Comparison of ENCODE assay signal across 10 cellular contexts in the genomic region with DNA sequence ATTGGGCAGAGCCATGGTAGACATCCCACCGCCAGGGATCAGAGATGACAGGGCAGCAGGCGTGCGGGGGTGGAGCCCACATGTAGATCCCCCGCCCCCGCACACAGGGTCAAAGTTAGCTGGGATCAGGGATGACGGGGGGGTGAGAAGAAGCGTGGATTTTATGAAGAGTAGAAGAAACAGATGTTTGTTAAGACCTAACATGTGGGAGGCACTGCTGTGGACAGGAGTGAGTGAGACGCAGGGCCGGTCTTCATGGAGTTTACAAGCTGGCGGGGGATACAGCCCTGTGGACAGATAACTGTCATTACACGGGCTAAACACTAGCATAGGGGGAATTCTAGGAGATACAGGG.
A peak's percentile ranks its signal among the peaks of the same experiment; 100 is the strongest.
DNase-seq lines count a peak whose midpoint lies in the region; ATAC-seq, FAIRE-seq and TF ChIP-seq lines count a peak whose summit lies in the region.
"Had no signal": no experiment of that assay in that cellular context is flagged by ENCODE, and none has a peak within 500 bp of the region (broad histone marks: within the 10 kb centered on the region; RNA-seq: fewer than 3 reads in every experiment).

No MANE protein-coding gene starts in this region.

- H4K20me1 ChIP-seq in keratinocyte (ENCODE audit: control insufficient read depth, extremely low read depth, insufficient read depth, low read length): peaks cover 28% of the 10 kb centered on the region

- peaks cover 8% of the 10 kb centered on the region for H3K36me3 Mint-ChIP-seq in activated naive CD8-positive, alpha-beta T cell

- TF ChIP-seq EP300 in tibial nerve (IDR thresholded peaks at IDR 0.05): no peak

- no peaks in the 10 kb centered on the region for H3K27me3 Mint-ChIP-seq in activated naive CD8-positive, alpha-beta T cell

- peaks cover 70% of the 10 kb centered on the region for H3K4me1 ChIP-seq in keratinocyte (ENCODE audit: control insufficient read depth, extremely low read depth, insufficient read depth, low read length)
- H3K4me1 ChIP-seq in tibial nerve: peaks cover 0 to 85% (median 61%) of the 10 kb centered on the region in 4 donors

- peak overlapping the region; percentile 28 for H3K9ac ChIP-seq in keratinocyte (ENCODE audit: control insufficient read depth, extremely low read depth, insufficient read depth, low read length)

- peak overlapping the region; percentile 22 for H3K4me3 Mint-ChIP-seq in activated naive CD8-positive, alpha-beta T cell

- H3K27me3 ChIP-seq in keratinocyte (ENCODE audit: control insufficient read depth, extremely low read depth, insufficient read depth, low read length) (no peaks in the 10 kb centered on the region), tibial nerve (no peaks in the 10 kb centered on the region)

- peaks cover 53% of the 10 kb centered on the region for H3K4me1 Mint-ChIP-seq in activated naive CD8-positive, alpha-beta T cell (ENCODE audit: low read depth)

- H3K9me1 ChIP-seq in keratinocyte (ENCODE audit: control insufficient read depth, extremely low read depth, insufficient read depth, low read length): peaks cover 2% of the 10 kb centered on the region

- no peak for FAIRE-seq in keratinocyte (lab: Jason Lieb, UNC)

- dilution Hi-C loops in keratinocyte (cut with MboI; ENCODE audit: extremely low pct_ligation_motif_present, low sequenced_read_pairs): no loop called here

- H3K27ac ChIP-seq in keratinocyte (ENCODE audit: control insufficient read depth, insufficient read depth, low read length) (peak overlapping the region; percentile 63), tibial nerve (peak overlapping the region; percentile 69 to 97 (median 94))

- no peak overlapping the region for H2AFZ ChIP-seq in keratinocyte (ENCODE audit: control insufficient read depth, low read length)

- no peaks in the 10 kb centered on the region for H3K9me3 Mint-ChIP-seq in activated naive CD8-positive, alpha-beta T cell (ENCODE audit: low read depth)

- 67 to 71% methylated on average over 11 of the region's 11 CpGs for WGBS in tibial nerve, 2 donors

- H3K79me2 ChIP-seq in keratinocyte (ENCODE audit: control insufficient read depth, insufficient read depth, low read length): peaks cover 86% of the 10 kb centered on the region

- peak overlapping the region; percentile 57 for H3K4me2 ChIP-seq in keratinocyte (ENCODE audit: control insufficient read depth, extremely low read depth, insufficient read depth, low read depth, low read length)

- DNase-seq in Right ventricle myocardium superior (peak; percentile 40), left cardiac atrium (no peak), keratinocyte (ENCODE audit: low read depth, low spot score) (no peak), tibial nerve (ENCODE audit: low spot score in 2 of 2) (no peak), NCI-H1694 treated with DMSO at 0.1 percent for 48 hours (lab: John Stamatoyannopoulos, UW) (no peak), HuH-7 (ENCODE audit: low spot score) (no peak)
- DNase-seq: hypothalamus, retina had no signal

- TF ChIP-seq POLR2A in tibial nerve (IDR thresholded peaks at IDR 0.05): no peak

- peaks cover 31 to 63% of the 10 kb centered on the region in 2 experiments for H3K36me3 ChIP-seq in keratinocyte (ENCODE audit: control insufficient read depth in 2 of 2, extremely low read depth in 1 of 2, insufficient read depth in 2 of 2, low read length in 2 of 2)
- H3K36me3 ChIP-seq in tibial nerve: peaks cover 0 to 52% (median 21%) of the 10 kb centered on the region in 3 donors

- no peak for TF ChIP-seq CTCF in keratinocyte (optimal IDR thresholded peaks at IDR 0.05 in 1 of 3, IDR thresholded peaks at IDR 0.05 in 1 of 3, conservative IDR thresholded peaks at IDR 0.05 in 1 of 3; ENCODE audit: extremely low read depth in 1 of 3, insufficient read depth in 2 of 3, low read length in 3 of 3)
- TF ChIP-seq CTCF in tibial nerve (IDR thresholded peaks at IDR 0.05): no peak

- H3K4me3 ChIP-seq in keratinocyte (ENCODE audit: control insufficient read depth in 2 of 3, extremely low read depth in 1 of 3, insufficient read depth in 2 of 3, low read depth in 1 of 3, low read length in 3 of 3): peak overlapping the region in 1 of 3 experiments; percentile 11
- no peak overlapping the region for H3K4me3 ChIP-seq in tibial nerve

- intact Hi-C loops in Right ventricle myocardium superior (cut with DNase I): no loop called here
- intact Hi-C loops in left cardiac atrium (cut with DNase I): no loop called here

- H3K9me3 ChIP-seq in keratinocyte (ENCODE audit: control insufficient read depth, low read depth, low read length) (no peaks in the 10 kb centered on the region), tibial nerve (no peaks in the 10 kb centered on the region)

- H3K27ac Mint-ChIP-seq in activated naive CD8-positive, alpha-beta T cell: peak overlapping the region; percentile 73

- ATAC-seq in Right ventricle myocardium superior (ENCODE audit: poor library complexity) (no peak), left cardiac atrium (no peak), GM19328 (IDR thresholded peaks at IDR 0.05; ENCODE audit: unreplicated experiment) (no peak)
